ENCODE assay signal across 1 cellular context in genomic region chr6:27279513-27280063, GRCh38.
TF ChIP-seq lines count a peak whose summit lies in the region.

No MANE protein-coding gene starts in this region.

TF ChIP-seq in GM23338, 12 proteins besides CTCF, POLR2A, EP300 and RAD21 (continued from another document):
- no peak for TF ChIP-seq ZNF462 (CRISPR knock-in tag; IDR thresholded peaks at IDR 0.05)
- no peak for TF ChIP-seq EZH2 (IDR thresholded peaks at IDR 0.05; ENCODE audit: low read depth, unreplicated experiment)
- no peak for TF ChIP-seq CREB1 (CRISPR knock-in tag; IDR thresholded peaks at IDR 0.05; ENCODE audit: low read depth)
- TF ChIP-seq POLR2AphosphoS5 (IDR thresholded peaks at IDR 0.05; ENCODE audit: low read depth): no peak
- TF ChIP-seq ETS1 (IDR thresholded peaks at IDR 0.05): no peak
